1 cellular context compared by ENCODE assay signal in genomic region chr22:20361752-20362229, GRCh38. TPM values are rescaled to one million over a fixed set of nuclear protein-coding genes. Genes with fewer than 3 reads are reported as not detected.
"Had no signal": no experiment of that assay in that cellular context is flagged by ENCODE, and none has a peak within 500 bp of the region (broad histone marks: within the 10 kb centered on the region; RNA-seq: fewer than 3 reads in every experiment).

No MANE protein-coding gene starts in this region.

RNA-seq across cellular contexts. Expression of gene ZNF74, which starts 32.2 kb away (rescaled TPM):
- total RNA-seq: OCI-LY7 had no signal
